Comparison of ENCODE assay signal across 8 cellular contexts in genomic region chr18:68714707-68715496, GRCh38. TPM values are rescaled to one million over a fixed set of nuclear protein-coding genes. Genes with fewer than 3 reads are reported as not detected.
DNase-seq lines count a peak whose midpoint lies in the region; ATAC-seq and TF ChIP-seq lines count a peak whose summit lies in the region.

TSS of gene TMX3 (minus strand) at chr18:68715108. CDS start at chr18:68714981, 127 bp downstream.

- peak within 1 kb of the TSS; percentile 88 for H3K4me3 Mint-ChIP-seq in chondrocyte (ENCODE audit: unreplicated experiment)

- no peaks in the 10 kb centered on the region for H3K27me3 ChIP-seq in kidney epithelial cell (ENCODE audit: control insufficient read depth, insufficient read depth, low read length)

- TF ChIP-seq CTCF in chondrocyte (IDR thresholded peaks at IDR 0.05) (no peak), kidney epithelial cell (IDR thresholded peaks at IDR 0.05; ENCODE audit: insufficient read depth, low read length, poor library complexity, severe bottlenecking) (no peak)

- H3K36me3 Mint-ChIP-seq in chondrocyte (ENCODE audit: low read depth) = peaks cover 9% of the 10 kb centered on the region

- peak within 1 kb of the TSS; percentile 79 for H3K27ac Mint-ChIP-seq in chondrocyte (ENCODE audit: unreplicated experiment)

- peak; percentile 98 for ATAC-seq in HG03432 (IDR thresholded peaks at IDR 0.05; ENCODE audit: unreplicated experiment)

- H3K36me3 ChIP-seq in kidney epithelial cell (ENCODE audit: control insufficient read depth, insufficient read depth, low read length) = no peaks in the 10 kb centered on the region

- no peaks in the 10 kb centered on the region for H3K27me3 Mint-ChIP-seq in chondrocyte (ENCODE audit: low read depth)

- H3K4me3 ChIP-seq in kidney epithelial cell (ENCODE audit: low read depth, low read length) = peak within 1 kb of the TSS; percentile 97

- TF ChIP-seq POLR2A in GM19099 (IDR thresholded peaks at IDR 0.05; ENCODE audit: extremely low read depth, insufficient read length, low read depth) = peak; percentile 58

- no peaks in the 10 kb centered on the region for H3K9me3 Mint-ChIP-seq in chondrocyte (ENCODE audit: low read depth)

- DNase-seq in AG20443 (ENCODE audit: low spot score) = peak; percentile 100
- DNase-seq in NCI-H510A (lab: John Stamatoyannopoulos, UW) = peak; percentile 97
- peak; percentile 84 for DNase-seq in activated CD4-positive, alpha-beta T cell treated with anti-CD3 and anti-CD28 coated beads for 1 hour
- DNase-seq in chondrocyte (ENCODE audit: low spot score) = peak; percentile 98
- DNase-seq in kidney epithelial cell (ENCODE audit: low read depth) = peak; percentile 85
- peak; percentile 78 to 91 for DNase-seq in stimulated activated CD4-positive, alpha-beta T cell treated with anti-CD3 and anti-CD28 coated beads, Interleukin-15, amount 100 ng/mL, for 48 hours (ENCODE audit: low read depth in 2 of 2)

- H3K4me1 Mint-ChIP-seq in chondrocyte (ENCODE audit: low read depth) = peaks cover 22% of the 10 kb centered on the region

RNA-seq across cellular contexts. Expression of gene TMX3, which starts in this region (rescaled TPM):
- total RNA-seq in chondrocyte (49.6 to 71.2 TPM (median 51.2 TPM) in 3 replicates), kidney epithelial cell (47.5 and 66.8 TPM in 2 replicates)

Comparison
In these comparisons a context has a peak if more than half of its experiments do, and no peak if none do; other contexts are left out.
1. Peak in every context shown above with its lines: DNase-seq, ATAC-seq and H3K4me3 ChIP-seq.